ENCODE assay signal across 29 cellular contexts in the genomic region with DNA sequence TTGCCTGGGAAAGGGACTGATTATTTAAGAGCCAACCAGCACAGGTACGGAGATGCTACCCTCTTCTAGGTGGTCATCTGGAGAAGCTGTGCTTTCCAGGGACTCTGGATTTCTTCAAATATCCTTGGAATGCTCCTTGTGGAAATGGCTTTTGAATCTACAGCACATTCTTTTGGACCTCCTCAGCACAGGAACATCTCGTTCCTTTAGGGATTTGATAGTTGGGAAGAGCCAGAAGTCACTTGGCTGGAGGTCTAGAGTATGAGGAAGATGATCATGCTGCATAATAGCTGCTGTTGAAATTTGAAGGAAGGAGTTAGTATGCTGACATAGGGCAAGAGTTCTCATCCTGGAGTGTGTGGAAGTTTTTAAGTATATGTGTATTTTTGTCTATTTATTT. TPM values are rescaled to one million over a fixed set of nuclear protein-coding genes. Genes with fewer than 3 reads are reported as not detected.
DNase-seq lines count a peak whose midpoint lies in the region; ATAC-seq, FAIRE-seq and TF ChIP-seq lines count a peak whose summit lies in the region.
"Had no signal": no experiment of that assay in that cellular context is flagged by ENCODE, and none has a peak within 500 bp of the region (broad histone marks: within the 10 kb centered on the region; RNA-seq: fewer than 3 reads in every experiment).

No MANE protein-coding gene starts in this region.

- H3K23ac ChIP-seq in H1 (ENCODE audit: insufficient read length): no peak overlapping the region

- TF ChIP-seq CTCF in GM23338 (conservative IDR thresholded peaks at IDR 0.05; ENCODE audit: low read depth in 2 of 2): no peak
- TF ChIP-seq CTCF in H1 (IDR thresholded peaks at IDR 0.05; ENCODE audit: control extremely low read depth in 1 of 3, insufficient read depth in 1 of 3, low read depth in 1 of 3, low read length in 3 of 3): no peak
- TF ChIP-seq CTCF in stomach (IDR thresholded peaks at IDR 0.05): no peak
- no peak for TF ChIP-seq CTCF in lower lobe of right lung (IDR thresholded peaks at IDR 0.05)

- H3K4me3 Mint-ChIP-seq in GM23338: no peak overlapping the region
- H3K4me3 Mint-ChIP-seq: activated naive CD8-positive, alpha-beta T cell treated with anti-CD3 and anti-CD28 coated beads, Interleukin-2, amount 50 U/mL, for 24 hours; mesothelial cell of epicardium; naive thymus-derived CD8-positive, alpha-beta T cell had no signal

- no peaks in the 10 kb centered on the region for H3K27me3 ChIP-seq in GM23338 (ENCODE audit: insufficient read depth)
- H3K27me3 ChIP-seq in H1 (replicated peaks in 1 of 4; ENCODE audit: control insufficient read depth in 3 of 4, extremely low read depth in 1 of 4, insufficient read depth in 3 of 4, low read length in 3 of 4): no peaks in the 10 kb centered on the region
- H3K27me3 ChIP-seq in stomach: no peaks in the 10 kb centered on the region
- no peaks in the 10 kb centered on the region for H3K27me3 ChIP-seq in lower lobe of right lung (ENCODE audit: low read depth)
- H3K27me3 ChIP-seq: right atrium auricular region, tibial artery had no signal

- no peak for DNase-seq in GM23338 (ENCODE audit: low spot score)
- no peak for DNase-seq in H1 (ENCODE audit: low read depth in 1 of 2, low spot score in 2 of 2)
- DNase-seq in hepatic stellate cell (ENCODE audit: low spot score): peak; percentile 35
- DNase-seq in stomach: no peak
- DNase-seq in activated CD4-positive, alpha-beta T cell treated with anti-CD3 and anti-CD28 coated beads for 1 hour: no peak
- no peak for DNase-seq in lower lobe of right lung
- no peak for DNase-seq in putamen (ENCODE audit: low spot score)
- DNase-seq: activated CD4-positive, alpha-beta T cell treated with anti-CD3 and anti-CD28 coated beads for 4 hours; activated CD8-positive, alpha-beta memory T cell treated with anti-CD3 and anti-CD28 coated beads for 24 hours; activated gamma-delta T cell; activated naive CD8-positive, alpha-beta T cell treated with anti-CD3 and anti-CD28 coated beads, Interleukin-2, amount 50 U/mL, for 24 hours; activated T-cell treated with anti-CD3 and anti-CD28 coated beads, Interleukin-2, amount 50 U/mL, for 1 hour; CD4-positive, CD25-positive, alpha-beta regulatory T cell; effector memory CD4-positive, alpha-beta T cell; head of caudate nucleus; Kasumi-1; naive thymus-derived CD8-positive, alpha-beta T cell; NCI-H1694 treated with DMSO at 0.1 percent for 48 hours; NCI-H2171 treated with DMSO at 0.1 percent for 48 hours; NCI-H526; occipital lobe; stimulated activated naive CD8-positive, alpha-beta T cell treated with anti-CD3 and anti-CD28 coated beads, Interleukin-15, Interleukin-2, amounts not matched to agents 100 U/mL and 50 U/mL, for 24 hours had no signal

- H3K9me3 ChIP-seq in H1 (ENCODE audit: insufficient read depth in 2 of 2, low read depth in 1 of 2, low read length in 1 of 2) (no peaks in the 10 kb centered on the region), stomach (no peaks in the 10 kb centered on the region), lower lobe of right lung (no peaks in the 10 kb centered on the region)
- H3K9me3 ChIP-seq: right atrium auricular region, tibial artery had no signal

- peaks cover 32% of the 10 kb centered on the region for H3K4me1 Mint-ChIP-seq in GM23338

- no peaks in the 10 kb centered on the region for H4K20me1 ChIP-seq in GM23338 (replicated peaks; ENCODE audit: insufficient read depth)
- no peaks in the 10 kb centered on the region for H4K20me1 ChIP-seq in H1 (replicated peaks in 1 of 2; ENCODE audit: control insufficient read depth in 1 of 2, insufficient read depth in 2 of 2, low read length in 2 of 2)

- H2AK5ac ChIP-seq in H1 (ENCODE audit: low read depth, low read length): no peak overlapping the region

- H3K36me3 ChIP-seq in GM23338 (ENCODE audit: insufficient read depth) (no peaks in the 10 kb centered on the region), H1 (ENCODE audit: control insufficient read depth in 2 of 4, insufficient read depth in 4 of 4, low read length in 3 of 4) (no peaks in the 10 kb centered on the region), stomach (no peaks in the 10 kb centered on the region), lower lobe of right lung (no peaks in the 10 kb centered on the region)
- H3K36me3 ChIP-seq: right atrium auricular region, tibial artery had no signal

- TF ChIP-seq RAD21 in H1 (IDR thresholded peaks at IDR 0.05 in 1 of 2, conservative IDR thresholded peaks at IDR 0.05 in 1 of 2; ENCODE audit: low read depth in 2 of 2, low read length in 2 of 2): no peak

- intact Hi-C loops in stomach (cut with DNase I; ENCODE audit: low total_unique reads) (no loop called here), lower lobe of right lung (cut with DNase I) (no loop called here)

- ATAC-seq in GM23338 (no peak), HG02588 (IDR thresholded peaks at IDR 0.05; ENCODE audit: unreplicated experiment) (no peak), lower lobe of right lung (no peak)
- ATAC-seq: activated naive CD8-positive, alpha-beta T cell treated with anti-CD3 and anti-CD28 coated beads, Interleukin-2, amount 50 U/mL, for 24 hours; left lobe of liver; naive thymus-derived CD8-positive, alpha-beta T cell; stimulated activated naive CD8-positive, alpha-beta T cell treated with anti-CD3 and anti-CD28 coated beads, Interleukin-15, Interleukin-2, amounts not matched to agents 100 U/mL and 50 U/mL, for 24 hours had no signal

- H4K5ac ChIP-seq in H1 (ENCODE audit: insufficient read length, low read depth, low read length): no peak overlapping the region

- CTCF ChIA-PET in H1 (lab: Charles Lee; ENCODE audit: partially characterized antibody): interaction anchor here (2.1 kb wide), 1 partner anchor 23 kb away, joined by 6 read pairs; no protein-coding TSS in a partner anchor

- H3K4me1 ChIP-seq in GM23338 (ENCODE audit: insufficient read depth) (peaks cover 10% of the 10 kb centered on the region), H1 (replicated peaks in 1 of 4; ENCODE audit: control insufficient read depth in 3 of 4, insufficient read depth in 4 of 4, low read length in 3 of 4) (peaks cover 5 to 12% (median 9%) of the 10 kb centered on the region in 4 experiments), stomach (peaks cover 10 to 34% (median 21%) of the 10 kb centered on the region in 4 donors), lower lobe of right lung (peaks cover 30% of the 10 kb centered on the region)

- H2AFZ ChIP-seq in GM23338 (no peak overlapping the region), H1 (ENCODE audit: low read length) (no peak overlapping the region)

- H2BK5ac ChIP-seq in H1 (ENCODE audit: low read depth, low read length): no peak overlapping the region

- H3K9me3 Mint-ChIP-seq in GM23338: no peaks in the 10 kb centered on the region; the same call in 2 of the 3 replicates
- H3K9me3 Mint-ChIP-seq: activated naive CD8-positive, alpha-beta T cell treated with anti-CD3 and anti-CD28 coated beads, Interleukin-2, amount 50 U/mL, for 24 hours; mesothelial cell of epicardium; naive thymus-derived CD8-positive, alpha-beta T cell had no signal

- no peak overlapping the region for H4K91ac ChIP-seq in H1 (replicated peaks; ENCODE audit: insufficient read length, low read length)

- H2BK12ac ChIP-seq in H1 (ENCODE audit: low read depth, low read length): no peak overlapping the region

- H3K14ac ChIP-seq in H1 (ENCODE audit: insufficient read length): no peak overlapping the region

- no peak overlapping the region for H3K27ac Mint-ChIP-seq in GM23338
- H3K27ac Mint-ChIP-seq: activated naive CD8-positive, alpha-beta T cell treated with anti-CD3 and anti-CD28 coated beads, Interleukin-2, amount 50 U/mL, for 24 hours; CD4-positive, CD25-positive, alpha-beta regulatory T cell; mesothelial cell of epicardium had no signal

- H3F3A ChIP-seq in GM23338 (replicated peaks; ENCODE audit: low read depth): no peaks in the 10 kb centered on the region; the same call in 1 of the 2 replicates

- no peaks in the 10 kb centered on the region for H3K9me2 ChIP-seq in GM23338 (ENCODE audit: insufficient read depth)

- no peak overlapping the region for H3K4ac ChIP-seq in H1 (replicated peaks; ENCODE audit: insufficient read length, low read depth, low read length)

- H2BK120ac ChIP-seq in H1 (replicated peaks; ENCODE audit: low read depth, low read length): no peak overlapping the region

- H3K9ac ChIP-seq in H1 (replicated peaks in 1 of 4; ENCODE audit: extremely low read depth in 1 of 4, low read depth in 3 of 4, low read length in 3 of 4): no peak overlapping the region

- no peaks in the 10 kb centered on the region; the same call in 1 of the 2 replicates for H3K23me2 ChIP-seq in H1 (ENCODE audit: low read depth, low read length)

- TF ChIP-seq POLR2A in H1 (IDR thresholded peaks at IDR 0.05; ENCODE audit: control extremely low read depth in 1 of 2, low read depth in 2 of 2, low read length in 2 of 2): no peak
- TF ChIP-seq POLR2A in stomach (IDR thresholded peaks at IDR 0.05): no peak

- H3K56ac ChIP-seq in H1 (replicated peaks; ENCODE audit: insufficient read length, low read depth, low read length): no peak overlapping the region

- H3K4me2 ChIP-seq in GM23338: no peak overlapping the region
- no peak overlapping the region for H3K4me2 ChIP-seq in H1 (ENCODE audit: insufficient read depth in 1 of 2, low read depth in 2 of 2, low read length in 2 of 2)

- TF ChIP-seq EP300 in H1 (IDR thresholded peaks at IDR 0.05; ENCODE audit: borderline replicate concordance in 1 of 2, low read depth in 2 of 2, low read length in 2 of 2) (no peak), stomach (IDR thresholded peaks at IDR 0.05) (no peak)

- no peak overlapping the region for H2BK15ac ChIP-seq in H1 (ENCODE audit: low read length)

- no peak overlapping the region for H4K8ac ChIP-seq in H1 (ENCODE audit: extremely low read depth, insufficient read depth, low read length)

- POLR2A ChIA-PET in H1 (lab: Charles Lee; ENCODE audit: partially characterized antibody): interaction anchor here (0.9 to 6.4 kb wide), 3 partner anchors 9 to 42 kb away, joined by 3 to 53 read pairs (median 41); partner anchors contain the start of gene ABCA1

- H3K27ac ChIP-seq in GM23338 (ENCODE audit: low read depth): no peak overlapping the region
- H3K27ac ChIP-seq in H1 (ENCODE audit: low read depth, low read length): no peak overlapping the region
- H3K27ac ChIP-seq in stomach: peak overlapping the region in 3 of 5 donors; percentile 35 to 91 (median 49)
- no peak overlapping the region for H3K27ac ChIP-seq in lower lobe of right lung
- H3K27ac ChIP-seq: right atrium auricular region had no signal

- WGBS in H1 (ENCODE audit: extremely low coverage in 1 of 2, insufficient coverage in 1 of 2, insufficient read length in 1 of 2, insufficient replicate concordance in 2 of 2, low coverage in 1 of 2, low lambda C conversion rate in 2 of 2, missing lambda C conversion rate in 1 of 2), 2 experiments: 86% methylated on average over 2 of the region's 2 CpGs; no CpG with 5 or more reads in 1 of the 2 experiments
- WGBS in stomach, 5 donors: 61 to 84% (median 81%) methylated on average over 2 of the region's 2 CpGs

- no peak overlapping the region for H3K18ac ChIP-seq in H1 (ENCODE audit: extremely low read depth, low read length)

- H3K36me3 Mint-ChIP-seq in GM23338 (ENCODE audit: low read depth): no peaks in the 10 kb centered on the region; the same call in 2 of the 3 replicates
- H3K36me3 Mint-ChIP-seq: CD4-positive, CD25-positive, alpha-beta regulatory T cell; mesothelial cell of epicardium; naive thymus-derived CD8-positive, alpha-beta T cell had no signal

- H3K27me3 Mint-ChIP-seq in GM23338 (ENCODE audit: insufficient read depth, low read depth, poor library complexity): peaks cover 13% of the 10 kb centered on the region

- no peak overlapping the region for H3K4me3 ChIP-seq in GM23338
- no peak overlapping the region for H3K4me3 ChIP-seq in H1 (ENCODE audit: extremely low read depth in 1 of 4, insufficient read depth in 2 of 4, low read depth in 3 of 4, low read length in 4 of 4)
- H3K4me3 ChIP-seq in stomach: no peak overlapping the region
- H3K4me3 ChIP-seq in lower lobe of right lung: no peak overlapping the region
- H3K4me3 ChIP-seq: right atrium auricular region, tibial artery had no signal

- no peak for FAIRE-seq in H1 (lab: Jason Lieb, UNC)
- FAIRE-seq: colon, TTC549 had no signal

- 0 out of 2 replicates have a peak overlapping the region, but pooled peaks have one; percentile 0 for H2BK20ac ChIP-seq in H1 (ENCODE audit: low read length)

- H3K79me2 ChIP-seq in GM23338 (replicated peaks; ENCODE audit: insufficient read depth): no peaks in the 10 kb centered on the region
- H3K79me2 ChIP-seq in H1 (ENCODE audit: control insufficient read depth in 1 of 2, insufficient read depth in 2 of 2, low read length in 2 of 2): no peaks in the 10 kb centered on the region

- H3K79me1 ChIP-seq in H1 (ENCODE audit: low read depth, low read length): no peaks in the 10 kb centered on the region

RNA-seq across cellular contexts. Expression of gene ABCA1, which starts 42.6 kb away (rescaled TPM):
- total RNA-seq in GM23338 (2014; rRNA removed; shearing (Covaris generic)): 2.8 and 2.9 TPM in 2 replicates
- 1.1 and 1.4 TPM in 2 replicates for polyA plus RNA-seq in GM23338 (2016; fragmentation: Nextera tagmentation; extraction: Ambion mirVana)
- 7.8 and 8.5 TPM in 2 replicates for total RNA-seq in H1 (2021; fragmentation: NEBNext Ultra II Directional; extraction: Animal tissue kit (Norgen Biotek cat#: 25700))
- polyA plus RNA-seq in H1 (2011; rRNA removed): 6.9 and 7.3 TPM in 2 replicates
- polyA plus RNA-seq in H1 (2011; cell fraction: cytosol; rRNA removed): 5.2 TPM
- 11.8 TPM for polyA plus RNA-seq in H1 (2011; cell fraction: nucleus; rRNA removed)
- 4.0 to 4.8 TPM (median 4.2 TPM) in 4 replicates for polyA plus RNA-seq in H1 (2012, experiment 1 of 2)
- 0.33 TPM for polyA plus RNA-seq in H1 (2012, experiment 2 of 2)
- polyA plus RNA-seq in H1 (2013, experiment 1 of 2): 1.7 TPM
- polyA plus RNA-seq in H1 (2013, experiment 2 of 2): 1.1 TPM
- polyA minus RNA-seq in H1 (2011; rRNA and poly(A)+ RNA removed): 82.4 and 99.2 TPM in 2 replicates
- 19.4 TPM for polyA minus RNA-seq in H1 (2011; cell fraction: cytosol; rRNA and poly(A)+ RNA removed)
- polyA minus RNA-seq in H1 (2011; cell fraction: nucleus; rRNA and poly(A)+ RNA removed): 45.3 TPM
- 10 to 100 TPM; 16.2 to 75.3 (median 21.0) TPM for total RNA-seq in stomach
- 1 to 10 TPM; 1.9 to 4.9 (median 3.3) TPM for polyA plus RNA-seq in stomach
- total RNA-seq in lower lobe of right lung: 46.8 TPM

Comparison
In these comparisons a context has a peak if more than half of its experiments do, and no peak if none do; other contexts are left out.
1. H3K27ac ChIP-seq: peak in stomach (3 of 5); none in GM23338 (single experiment), H1 (single experiment) and lower lobe of right lung (single experiment).